ENCODE assay signal across 8 cellular contexts in the genomic region with DNA sequence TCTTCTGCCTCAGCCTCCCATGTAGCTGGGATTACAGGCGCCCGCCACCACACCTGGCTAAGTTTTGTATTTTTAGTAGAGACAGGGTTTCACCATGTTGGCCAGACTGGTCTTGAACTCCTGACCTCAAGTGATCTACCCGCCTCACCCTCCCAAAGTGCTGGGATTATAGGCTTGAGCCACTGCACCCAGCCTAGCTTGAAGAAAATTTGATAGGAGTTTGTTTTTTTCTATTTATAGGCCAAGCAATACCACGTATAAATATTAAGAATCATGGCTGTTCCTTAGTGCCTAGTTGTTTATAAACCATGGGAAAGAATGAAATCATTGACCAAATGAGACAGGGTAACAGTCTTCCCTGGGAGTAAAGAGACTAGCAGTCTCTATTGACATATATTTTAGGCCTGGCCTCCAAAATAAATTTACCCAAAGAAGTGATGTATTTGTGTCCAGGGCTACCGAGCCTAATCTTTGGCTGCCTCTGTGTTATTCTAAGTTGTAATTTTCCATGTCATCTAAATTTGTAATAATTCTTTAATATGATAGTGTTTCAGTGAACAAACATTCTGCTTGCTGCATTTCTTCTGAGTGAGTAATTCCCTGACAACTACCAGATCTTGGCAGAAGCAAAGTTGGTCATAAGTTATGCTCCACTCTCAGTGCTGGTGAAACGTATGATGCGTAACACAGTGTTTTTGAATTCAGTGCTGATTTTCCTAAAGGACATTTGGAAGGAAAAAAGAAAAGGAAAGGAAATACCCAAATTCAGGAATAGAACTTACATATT. TPM values are rescaled to one million over a fixed set of nuclear protein-coding genes. Genes with fewer than 3 reads are reported as not detected.
DNase-seq lines count a peak whose midpoint lies in the region; ATAC-seq and TF ChIP-seq lines count a peak whose summit lies in the region.

No MANE protein-coding gene starts in this region.

- DNase-seq in LHCN-M2 (ENCODE audit: low read depth) (peak; percentile 95), dedifferentiated amniotic fluid mesenchymal stem cell (ENCODE audit: extremely low spot score) (peak; percentile 96), left lung (no peak), thyroid gland (peak in 1 of 2 donors; percentile 11), GM10248 (ENCODE audit: extremely low spot score) (no peak), cerebellar cortex (ENCODE audit: low spot score) (no peak), NCI-H2171 (lab: John Stamatoyannopoulos, UW) (no peak)

- H3K27me3 ChIP-seq in left lung (no peaks in the 10 kb centered on the region), thyroid gland (no peaks in the 10 kb centered on the region)

- no peak overlapping the region for H3K4me3 ChIP-seq in left lung
- no peak overlapping the region for H3K4me3 ChIP-seq in thyroid gland (replicated peaks in 1 of 3)

- TF ChIP-seq POLR2A in thyroid gland (IDR thresholded peaks at IDR 0.05): no peak

- H3K36me3 ChIP-seq in left lung (peaks cover 0 to 5% of the 10 kb centered on the region in 2 donors), thyroid gland (no peaks in the 10 kb centered on the region)

- CTCF ChIA-PET in GM10248 (lab: Yijun Ruan, JAX): interaction anchor here (0.9 to 1.3 kb wide), 2 partner anchors 15 to 19 kb away, joined by 3 to 4 read pairs; no protein-coding TSS in a partner anchor

- WGBS in thyroid gland, 2 donors: 70 to 76% methylated on average over 7 of the region's 7 CpGs

- POLR2A ChIA-PET in GM10248 (lab: Yijun Ruan, JAX): no interaction called here

- H3K4me1 ChIP-seq in left lung (peaks cover 4 to 23% of the 10 kb centered on the region in 2 donors), thyroid gland (peaks cover 5 to 16% of the 10 kb centered on the region in 2 donors)

- ATAC-seq in left lung: peak; percentile 83
- no peak for ATAC-seq in HG03432 (IDR thresholded peaks at IDR 0.05; ENCODE audit: unreplicated experiment)

- H3K27ac ChIP-seq in left lung: peak overlapping the region; percentile 30 to 86
- H3K27ac ChIP-seq in thyroid gland: peak overlapping the region; percentile 72 to 83 (median 76)

- H3K9me3 ChIP-seq in left lung: no peaks in the 10 kb centered on the region
- H3K9me3 ChIP-seq in thyroid gland: no peaks in the 10 kb centered on the region

- intact Hi-C loops in left lung (cut with DNase I): no loop called here
- intact Hi-C loops in thyroid gland (cut with DNase I): no loop called here

- TF ChIP-seq CTCF in left lung (IDR thresholded peaks at IDR 0.05): no peak
- TF ChIP-seq CTCF in thyroid gland (IDR thresholded peaks at IDR 0.05): no peak
- no peak for TF ChIP-seq CTCF in GM10248 (IDR thresholded peaks at IDR 0.05; ENCODE audit: control extremely low read depth, extremely low read depth, low read depth, missing control alignments)

RNA-seq across cellular contexts. Expression of a gene that starts 10.3 kb away (rescaled TPM):
- total RNA-seq in LHCN-M2 (2014; rRNA removed): 42.1 and 57.7 TPM in 2 replicates
- 32.7 TPM for polyA plus RNA-seq in LHCN-M2 (2012)
- 10 to 100 TPM; 22.6 to 28.8 TPM for total RNA-seq in left lung
- total RNA-seq in thyroid gland: 10 to 100 TPM; 30.9 to 50.0 (median 40.7) TPM

RNA-seq across cellular contexts. Expression of a gene that starts 42.2 kb away (rescaled TPM):
- total RNA-seq in LHCN-M2 (2014; rRNA removed): 0.11 TPM in 1 of 2 replicates, not detected in the other
- polyA plus RNA-seq in LHCN-M2 (2012): 0.57 TPM
- total RNA-seq in left lung: 10 to 100 TPM; 37.6 to 55.5 TPM
- total RNA-seq in thyroid gland: 10 to 100 TPM in 2 of 4 donors, 1 to 10 TPM in 2; 1.0 to 16.7 (median 8.9) TPM

Comparison
In these comparisons a context has a peak if more than half of its experiments do, and no peak if none do; other contexts are left out.
1. DNase-seq: peak in LHCN-M2 (single experiment) and dedifferentiated amniotic fluid mesenchymal stem cell (single experiment); none in left lung (0 of 2), GM10248 (single experiment), cerebellar cortex (single experiment) and NCI-H2171 (single experiment).